10 cellular contexts compared by ENCODE assay signal in the genomic region with DNA sequence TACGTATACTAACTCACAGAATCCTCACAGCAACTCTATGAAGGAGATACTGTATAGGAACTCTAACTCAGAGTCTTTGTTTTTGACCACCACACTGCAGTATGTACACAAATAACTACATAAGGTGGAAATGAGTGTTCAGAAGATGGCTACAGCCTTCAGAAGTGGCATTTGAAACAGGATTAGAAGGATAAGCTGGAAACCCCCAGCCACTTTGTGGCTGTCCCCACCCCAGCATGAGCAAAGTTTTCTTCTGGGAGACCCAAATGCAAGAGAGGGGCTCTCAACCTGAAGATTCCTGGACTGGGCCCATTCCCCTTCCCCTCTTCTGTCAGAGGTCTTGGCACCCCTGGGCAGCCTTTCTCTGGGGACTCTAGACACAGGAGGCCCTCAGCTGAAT. TPM values are rescaled to one million over a fixed set of nuclear protein-coding genes. Genes with fewer than 3 reads are reported as not detected.
DNase-seq lines count a peak whose midpoint lies in the region; ATAC-seq and TF ChIP-seq lines count a peak whose summit lies in the region.
"Had no signal": no experiment of that assay in that cellular context is flagged by ENCODE, and none has a peak within 500 bp of the region (broad histone marks: within the 10 kb centered on the region; RNA-seq: fewer than 3 reads in every experiment).

No MANE protein-coding gene starts in this region.

- H3K36me3 ChIP-seq in heart left ventricle (no peaks in the 10 kb centered on the region), muscle layer of duodenum (ENCODE audit: control insufficient read depth in 1 of 2, insufficient read depth in 2 of 2, low read length in 2 of 2) (peaks cover 0 to 10% of the 10 kb centered on the region in 2 donors), uterus (no peaks in the 10 kb centered on the region)

- H3K4me1 ChIP-seq in heart left ventricle (peaks cover 47 to 96% (median 86%) of the 10 kb centered on the region in 12 donors), muscle layer of duodenum (ENCODE audit: control insufficient read depth in 1 of 2, insufficient read depth in 2 of 2, low read length in 2 of 2) (peaks cover 74 to 78% of the 10 kb centered on the region in 2 donors), uterus (peaks cover 43 to 69% of the 10 kb centered on the region in 2 donors)

- no peaks in the 10 kb centered on the region for H3K9me3 ChIP-seq in heart left ventricle
- H3K9me3 ChIP-seq in muscle layer of duodenum (ENCODE audit: control insufficient read depth in 1 of 2, low read length in 2 of 2) = no peaks in the 10 kb centered on the region
- H3K9me3 ChIP-seq in uterus = no peaks in the 10 kb centered on the region

- peak overlapping the region in 8 of 12 donors; percentile 64 to 95 (median 79) for H3K4me3 ChIP-seq in heart left ventricle
- peak overlapping the region; percentile 70 for H3K4me3 ChIP-seq in astrocyte of the cerebellum (ENCODE audit: low read depth, low read length)
- H3K4me3 ChIP-seq in muscle layer of duodenum (ENCODE audit: low read depth in 1 of 2, low read length in 2 of 2) = peak overlapping the region in 1 of 2 donors; percentile 71
- no peak overlapping the region for H3K4me3 ChIP-seq in uterus

- TF ChIP-seq POLR2A in heart left ventricle (IDR thresholded peaks at IDR 0.05) (no peak), uterus (IDR thresholded peaks at IDR 0.05) (no peak)

- TF ChIP-seq CTCF in heart left ventricle (IDR thresholded peaks at IDR 0.05) = no peak
- no peak for TF ChIP-seq CTCF in astrocyte of the cerebellum (IDR thresholded peaks at IDR 0.05; ENCODE audit: low read depth, low read length, missing control alignments)
- no peak for TF ChIP-seq CTCF in uterus (IDR thresholded peaks at IDR 0.05)

- DNase-seq in heart left ventricle (no peak), left ventricle myocardium superior (no peak), astrocyte of the cerebellum (ENCODE audit: low read depth) (no peak), uterus (no peak), GF-D8 (lab: John Stamatoyannopoulos, UW) (no peak), T1000 (lab: John Stamatoyannopoulos, UW) (no peak), 8988T (no peak)
- DNase-seq: COR-L47, NCI-H446 treated with DMSO at 0.1 percent for 48 hours had no signal

- H3K27me3 ChIP-seq in heart left ventricle = no peaks in the 10 kb centered on the region
- no peaks in the 10 kb centered on the region for H3K27me3 ChIP-seq in muscle layer of duodenum (ENCODE audit: low read depth, low read length)
- no peaks in the 10 kb centered on the region for H3K27me3 ChIP-seq in uterus

- in situ Hi-C loops in astrocyte of the cerebellum (cut with HindIII; ENCODE audit: low sequenced_read_pairs) = loop anchor here (5.0 kb wide), 1 partner anchor 65 kb away; no protein-coding TSS in a partner anchor

- ATAC-seq in heart left ventricle (no peak), left ventricle myocardium superior (no peak)

- intact Hi-C loops in heart left ventricle (cut with DNase I) = no loop called here
- intact Hi-C loops in left ventricle myocardium superior (cut with micrococcal nuclease) = no loop called here
- intact Hi-C loops in uterus (cut with DNase I; ENCODE audit: low total_unique reads) = loop anchor here (2.0 kb wide), 1 partner anchor 31 kb away; no protein-coding TSS in a partner anchor

- WGBS in heart left ventricle, 4 donors = 78 to 93% (median 83%) methylated on average over 1 of the region's 1 CpG

- H3K27ac ChIP-seq in heart left ventricle (peak overlapping the region; percentile 40 to 100 (median 98)), muscle layer of duodenum (ENCODE audit: low read length) (peak overlapping the region; percentile 82), uterus (peak overlapping the region; percentile 95 to 97)

RNA-seq across cellular contexts. Expression of a gene that starts 43.2 kb away (rescaled TPM):
- total RNA-seq in heart left ventricle (10 to 100 TPM; 14.5 to 32.3 (median 25.9) TPM), left ventricle myocardium superior (13.9 TPM), uterus (10 to 100 TPM; 12.6 to 58.0 (median 39.4) TPM)
- 10 to 100 TPM in 1 of 2 donors, 1 to 10 TPM in 1; 7.4 to 27.3 TPM for polyA plus RNA-seq in heart left ventricle

Comparison
In these comparisons a context has a peak if more than half of its experiments do, and no peak if none do; other contexts are left out.
1. H3K4me3 ChIP-seq: peak in heart left ventricle (8 of 12) and astrocyte of the cerebellum (single experiment); none in uterus (0 of 2).
2. Peak in every context shown above with its lines, with median percentiles within 50 percentile points of each other: H3K27ac ChIP-seq.